In the genomic region with DNA sequence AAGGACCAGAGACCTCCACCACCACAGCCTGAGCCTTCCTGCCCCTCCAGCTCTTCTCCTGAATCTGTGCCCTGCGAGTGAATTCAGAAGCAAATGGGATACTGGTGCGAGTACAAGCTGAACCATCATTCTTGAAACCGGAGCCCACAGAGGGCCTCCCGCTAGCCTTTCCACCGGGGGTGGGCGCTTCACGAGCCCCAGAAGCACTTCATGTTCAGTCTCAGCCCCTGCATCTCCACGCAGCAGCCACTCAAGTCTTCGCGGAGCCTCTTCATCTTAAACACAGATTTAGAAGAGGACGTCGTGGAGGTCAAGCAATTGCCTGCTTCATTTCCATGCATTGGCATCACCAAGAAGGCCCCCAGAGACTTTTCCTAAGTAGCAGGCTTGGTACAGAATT, we compare ENCODE assay signal across 1 cellular context.
TF ChIP-seq lines count a peak whose summit lies in the region.

No MANE protein-coding gene starts in this region.

TF ChIP-seq in HepG2, 621 proteins besides CTCF, POLR2A, EP300 and RAD21 (continued from another document):
- TF ChIP-seq, protein P1, sequence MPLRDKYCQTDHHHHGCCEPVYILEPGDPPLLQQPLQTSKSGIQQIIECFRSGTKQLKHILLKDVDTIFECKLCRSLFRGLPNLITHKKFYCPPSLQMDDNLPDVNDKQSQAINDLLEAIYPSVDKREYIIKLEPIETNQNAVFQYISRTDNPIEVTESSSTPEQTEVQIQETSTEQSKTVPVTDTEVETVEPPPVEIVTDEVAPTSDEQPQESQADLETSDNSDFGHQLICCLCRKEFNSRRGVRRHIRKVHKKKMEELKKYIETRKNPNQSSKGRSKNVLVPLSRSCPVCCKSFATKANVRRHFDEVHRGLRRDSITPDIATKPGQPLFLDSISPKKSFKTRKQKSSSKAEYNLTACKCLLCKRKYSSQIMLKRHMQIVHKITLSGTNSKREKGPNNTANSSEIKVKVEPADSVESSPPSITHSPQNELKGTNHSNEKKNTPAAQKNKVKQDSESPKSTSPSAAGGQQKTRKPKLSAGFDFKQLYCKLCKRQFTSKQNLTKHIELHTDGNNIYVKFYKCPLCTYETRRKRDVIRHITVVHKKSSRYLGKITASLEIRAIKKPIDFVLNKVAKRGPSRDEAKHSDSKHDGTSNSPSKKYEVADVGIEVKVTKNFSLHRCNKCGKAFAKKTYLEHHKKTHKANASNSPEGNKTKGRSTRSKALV (CRISPR knock-in tag; IDR thresholded peaks at IDR 0.05), result no peak
- no peak for TF ChIP-seq KMT2A (CRISPR knock-in tag; IDR thresholded peaks at IDR 0.05)
- TF ChIP-seq ZFP1 (CRISPR knock-in tag; IDR thresholded peaks at IDR 0.05), result no peak
- TF ChIP-seq ZFP41 (CRISPR knock-in tag; IDR thresholded peaks at IDR 0.05; ENCODE audit: borderline replicate concordance), result no peak
- TF ChIP-seq TOPORS (CRISPR knock-in tag; IDR thresholded peaks at IDR 0.05), result no peak
- no peak for TF ChIP-seq ZNF292 (CRISPR knock-in tag; IDR thresholded peaks at IDR 0.05; ENCODE audit: borderline replicate concordance, low read depth)
- no peak for TF ChIP-seq MEIS2 (CRISPR knock-in tag; IDR thresholded peaks at IDR 0.05)
- TF ChIP-seq JUND (CRISPR knock-in tag; IDR thresholded peaks at IDR 0.05), result no peak
- no peak for TF ChIP-seq ATF1 (CRISPR knock-in tag; IDR thresholded peaks at IDR 0.05)
- no peak for TF ChIP-seq CCAR2 (optimal IDR thresholded peaks at IDR 0.05; ENCODE audit: low read depth, low read length)
- TF ChIP-seq ZNF143 (CRISPR knock-in tag; IDR thresholded peaks at IDR 0.05), result no peak
- TF ChIP-seq, protein P2, sequence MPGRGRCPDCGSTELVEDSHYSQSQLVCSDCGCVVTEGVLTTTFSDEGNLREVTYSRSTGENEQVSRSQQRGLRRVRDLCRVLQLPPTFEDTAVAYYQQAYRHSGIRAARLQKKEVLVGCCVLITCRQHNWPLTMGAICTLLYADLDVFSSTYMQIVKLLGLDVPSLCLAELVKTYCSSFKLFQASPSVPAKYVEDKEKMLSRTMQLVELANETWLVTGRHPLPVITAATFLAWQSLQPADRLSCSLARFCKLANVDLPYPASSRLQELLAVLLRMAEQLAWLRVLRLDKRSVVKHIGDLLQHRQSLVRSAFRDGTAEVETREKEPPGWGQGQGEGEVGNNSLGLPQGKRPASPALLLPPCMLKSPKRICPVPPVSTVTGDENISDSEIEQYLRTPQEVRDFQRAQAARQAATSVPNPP (CRISPR knock-in tag; IDR thresholded peaks at IDR 0.05), result no peak
- no peak for TF ChIP-seq ZNF138 (CRISPR knock-in tag; IDR thresholded peaks at IDR 0.05; ENCODE audit: low read depth)
- TF ChIP-seq AGO1 (IDR thresholded peaks at IDR 0.05; ENCODE audit: low read depth, low read length, poor library complexity, severe bottlenecking), result no peak
- TF ChIP-seq, protein P3, sequence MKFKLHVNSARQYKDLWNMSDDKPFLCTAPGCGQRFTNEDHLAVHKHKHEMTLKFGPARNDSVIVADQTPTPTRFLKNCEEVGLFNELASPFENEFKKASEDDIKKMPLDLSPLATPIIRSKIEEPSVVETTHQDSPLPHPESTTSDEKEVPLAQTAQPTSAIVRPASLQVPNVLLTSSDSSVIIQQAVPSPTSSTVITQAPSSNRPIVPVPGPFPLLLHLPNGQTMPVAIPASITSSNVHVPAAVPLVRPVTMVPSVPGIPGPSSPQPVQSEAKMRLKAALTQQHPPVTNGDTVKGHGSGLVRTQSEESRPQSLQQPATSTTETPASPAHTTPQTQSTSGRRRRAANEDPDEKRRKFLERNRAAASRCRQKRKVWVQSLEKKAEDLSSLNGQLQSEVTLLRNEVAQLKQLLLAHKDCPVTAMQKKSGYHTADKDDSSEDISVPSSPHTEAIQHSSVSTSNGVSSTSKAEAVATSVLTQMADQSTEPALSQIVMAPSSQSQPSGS (CRISPR knock-in tag; IDR thresholded peaks at IDR 0.05), result no peak
- no peak for TF ChIP-seq HDAC1 (CRISPR knock-in tag; IDR thresholded peaks at IDR 0.05)
- TF ChIP-seq ZSCAN30 (CRISPR knock-in tag; IDR thresholded peaks at IDR 0.05), result no peak
